Comparison of ENCODE assay signal across 2 cellular contexts in genomic region chr16:2009791-2010510, GRCh38.
A peak's percentile ranks its signal among the peaks of the same experiment; 100 is the strongest.
TF ChIP-seq lines count a peak whose summit lies in the region.

Gene ZNF598, minus strand, starts transcription at chr16:2009821.

TF ChIP-seq in A549, 52 proteins besides CTCF, POLR2A, EP300 and RAD21 (continued from another document and continues in another):
- TF ChIP-seq PBX3 (IDR thresholded peaks at IDR 0.05) (no peak), BHLHE40 (IDR thresholded peaks at IDR 0.05; ENCODE audit: low read depth, low read length) (no peak), FOSB (CRISPR knock-in tag; IDR thresholded peaks at IDR 0.05) (no peak; the same call in 1 of the 2 replicates), HDAC2 (IDR thresholded peaks at IDR 0.05) (no peak), JUN (IDR thresholded peaks at IDR 0.05) (peak; percentile 84 to 89), RNF2 (IDR thresholded peaks at IDR 0.05; ENCODE audit: borderline replicate concordance, low read depth) (no peak), RARB (CRISPR knock-in tag; IDR thresholded peaks at IDR 0.05) (0 out of 2 replicates have a peak, but pooled peaks have one; percentile 42), ZNF302 (CRISPR knock-in tag; IDR thresholded peaks at IDR 0.05) (no peak), RCOR1 (IDR thresholded peaks at IDR 0.05; ENCODE audit: low read depth, low read length) (no peak), ATOH8 (CRISPR knock-in tag; IDR thresholded peaks at IDR 0.05; ENCODE audit: low read depth) (peak; percentile 57; the same call in 1 of the 2 replicates), KDM5A (IDR thresholded peaks at IDR 0.05) (no peak), ESRRA (IDR thresholded peaks at IDR 0.05; ENCODE audit: borderline replicate concordance, low read length) (no peak), HOXB5 (CRISPR knock-in tag; IDR thresholded peaks at IDR 0.05) (peak; percentile 54; the same call in 1 of the 2 replicates), NR3C1 (IDR thresholded peaks at IDR 0.05) (no peak), NPAS2 (CRISPR knock-in tag; IDR thresholded peaks at IDR 0.05; ENCODE audit: borderline replicate concordance) (no peak; the same call in 1 of the 2 replicates), ELK1 (IDR thresholded peaks at IDR 0.05; ENCODE audit: low read depth, low read length) (no peak), RFX5 (IDR thresholded peaks at IDR 0.05) (no peak), NFE2L2 (conservative IDR thresholded peaks at IDR 0.05; ENCODE audit: low read length) (no peak), TFCP2L1 (CRISPR knock-in tag; IDR thresholded peaks at IDR 0.05) (peak; percentile 86), REST (IDR thresholded peaks at IDR 0.05) (no peak), FOSL2 (IDR thresholded peaks at IDR 0.05) (no peak), FOSL2 (CRISPR knock-in tag; IDR thresholded peaks at IDR 0.05) (0 out of 2 replicates have a peak, but pooled peaks have one; percentile 19), HMGXB4 (CRISPR knock-in tag; IDR thresholded peaks at IDR 0.05; ENCODE audit: borderline replicate concordance) (peak; percentile 83; the same call in 1 of the 2 replicates), CBX2 (IDR thresholded peaks at IDR 0.05; ENCODE audit: borderline replicate concordance, low read depth) (no peak), GATA3 (IDR thresholded peaks at IDR 0.05; ENCODE audit: borderline replicate concordance) (no peak), SREBF2 (IDR thresholded peaks at IDR 0.05) (no peak), PHF8 (IDR thresholded peaks at IDR 0.05; ENCODE audit: borderline replicate concordance, low read depth) (peak; percentile 96), SMC3 (IDR thresholded peaks at IDR 0.05) (no peak), KDM1A (IDR thresholded peaks at IDR 0.05; ENCODE audit: low read depth) (no peak)

TF ChIP-seq in liver, 16 proteins besides CTCF, POLR2A, EP300 and RAD21 (continued from another document):
- peak; percentile 7 for TF ChIP-seq SP1 (IDR thresholded peaks at IDR 0.05)
